Comparison of ENCODE assay signal across 8 cellular contexts in the genomic region with DNA sequence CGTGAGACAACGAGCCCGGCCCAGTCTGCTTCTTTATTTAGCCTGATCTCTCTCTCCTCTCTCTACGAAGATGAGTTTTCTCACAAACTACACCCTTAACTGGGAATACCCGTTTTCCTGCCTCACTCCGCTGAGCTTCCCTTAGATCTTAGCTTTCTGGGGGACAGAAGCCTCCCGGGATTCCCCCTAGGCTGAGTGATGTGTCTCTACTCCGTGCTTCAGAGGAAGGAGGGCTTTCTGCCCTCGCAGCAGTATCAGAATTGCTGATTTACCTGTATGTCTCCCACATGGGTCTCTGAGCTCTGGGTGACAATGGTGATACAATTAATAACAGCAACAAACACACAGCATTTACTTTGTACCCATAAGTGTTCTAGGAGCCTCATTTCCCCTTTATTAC. TPM values are rescaled to one million over a fixed set of nuclear protein-coding genes. Genes with fewer than 3 reads are reported as not detected.
A peak's percentile ranks its signal among the peaks of the same experiment; 100 is the strongest.
DNase-seq lines count a peak whose midpoint lies in the region; ATAC-seq and TF ChIP-seq lines count a peak whose summit lies in the region.

No MANE protein-coding gene starts in this region.

- H3K27ac ChIP-seq in A673 (ENCODE audit: low read depth, low read length, poor library complexity, severe bottlenecking) = peak overlapping the region; percentile 84
- H3K27ac ChIP-seq in Panc1 (ENCODE audit: low read length) = peak overlapping the region; percentile 82
- no peak overlapping the region for H3K27ac ChIP-seq in skeletal muscle tissue (ENCODE audit: low read depth, low read length)

- H3K27me3 ChIP-seq in A673 (replicated peaks; ENCODE audit: insufficient read depth, low read depth, low read length, poor library complexity) (no peaks in the 10 kb centered on the region), Panc1 (ENCODE audit: control insufficient read depth, insufficient read depth, low read length) (no peaks in the 10 kb centered on the region), skeletal muscle tissue (ENCODE audit: control insufficient read depth in 3 of 3, insufficient read depth in 3 of 3, low read length in 3 of 3) (no peaks in the 10 kb centered on the region)

- TF ChIP-seq CTCF in A673 (conservative IDR thresholded peaks at IDR 0.05; ENCODE audit: low read depth, low read length) = no peak
- TF ChIP-seq CTCF in GM20000 (IDR thresholded peaks at IDR 0.05; ENCODE audit: extremely low read depth, missing control alignments) = no peak
- no peak for TF ChIP-seq CTCF in Panc1 (IDR thresholded peaks at IDR 0.05)

- peak overlapping the region; percentile 65 to 81 (median 70) for H3K9ac ChIP-seq in skeletal muscle tissue (ENCODE audit: low read depth in 1 of 3, low read length in 3 of 3)

- POLR2A ChIA-PET in A673 (lab: Charles Lee; ENCODE audit: low non-redundant PET) (no interaction called here), Panc1 (lab: Charles Lee) (no interaction called here)

- peaks cover 18% of the 10 kb centered on the region for H3K36me3 ChIP-seq in A673 (ENCODE audit: insufficient read depth, low read length, poor library complexity, severe bottlenecking)
- H3K36me3 ChIP-seq in Panc1 (ENCODE audit: control insufficient read depth, insufficient read depth, low read length) = no peaks in the 10 kb centered on the region
- H3K36me3 ChIP-seq in skeletal muscle tissue (ENCODE audit: control insufficient read depth in 3 of 3, insufficient read depth in 3 of 3, low read length in 3 of 3) = peaks cover 10 to 20% (median 13%) of the 10 kb centered on the region in 3 donors

- DNase-seq in A673 (ENCODE audit: low spot score) (no peak), GM20000 (ENCODE audit: low spot score) (peak; percentile 69), Panc1 (ENCODE audit: low read depth, low spot score) (no peak), HT-29 (ENCODE audit: low spot score) (no peak), iPS-NIHi7 (ENCODE audit: extremely low spot score) (no peak)

- TSS peak; percentile 48 for BruUV-seq in A673 (replicated peaks; lab: Mats Ljungman, UMichigan)
- BruUV-seq in Panc1 (replicated peaks; lab: Mats Ljungman, UMichigan) = TSS peak; percentile 84

- CTCF ChIA-PET in A673 (lab: Charles Lee) = no interaction called here
- CTCF ChIA-PET in Panc1 (lab: Charles Lee) = interaction anchor here (0.6 kb wide), 1 partner anchor 116 kb away, joined by 3 read pairs; no protein-coding TSS in a partner anchor

- intact Hi-C loops in A673 (cut with micrococcal nuclease; ENCODE audit: unreplicated experiment) (no loop called here), Panc1 (cut with micrococcal nuclease; ENCODE audit: unreplicated experiment) (no loop called here)

- H3K4me3 ChIP-seq in A673 (ENCODE audit: low read depth, low read length, poor library complexity, severe bottlenecking) = peak overlapping the region; percentile 93
- peak overlapping the region; percentile 62 to 63 for H3K4me3 ChIP-seq in Panc1 (ENCODE audit: low read depth in 2 of 2, low read length in 2 of 2)
- peak overlapping the region; percentile 83 to 85 (median 84) for H3K4me3 ChIP-seq in skeletal muscle tissue (ENCODE audit: low read length in 3 of 3)

- no peaks in the 10 kb centered on the region for H3K9me3 ChIP-seq in A673 (ENCODE audit: low read depth, low read length, poor library complexity, severe bottlenecking)
- H3K9me3 ChIP-seq in Panc1 (ENCODE audit: control insufficient read depth, insufficient read depth, low read depth, low read length) = peaks cover 1% of the 10 kb centered on the region; the same call in 1 of the 2 replicates
- no peaks in the 10 kb centered on the region for H3K9me3 ChIP-seq in skeletal muscle tissue (ENCODE audit: control insufficient read depth in 3 of 3, low read length in 3 of 3)

- H3K4me1 ChIP-seq in A673 (ENCODE audit: insufficient read depth, low read length, poor library complexity, severe bottlenecking) (no peaks in the 10 kb centered on the region), Panc1 (ENCODE audit: control insufficient read depth, insufficient read depth, low read length) (peaks cover 10% of the 10 kb centered on the region), skeletal muscle tissue (ENCODE audit: control insufficient read depth in 3 of 3, insufficient read depth in 3 of 3, low read length in 3 of 3) (peaks cover 6 to 15% (median 7%) of the 10 kb centered on the region in 3 donors)

- in situ Hi-C loops in Panc1 (cut with HindIII; ENCODE audit: low pct_unique_long_range_greater_than_20kb, low sequenced_read_pairs) = no loop called here

- no peak for ATAC-seq in Panc1
- peak; percentile 19 for ATAC-seq in esophagus mucosa
- ATAC-seq in HG02678 (IDR thresholded peaks at IDR 0.05; ENCODE audit: unreplicated experiment) = no peak

RNA-seq across cellular contexts. Expression of a gene that starts 1.0 kb away (rescaled TPM):
- total RNA-seq in A673 (2021) = 50.1 and 50.3 TPM in 2 replicates
- 41.6 TPM for total RNA-seq in Panc1 (2021; ENCODE audit: unreplicated experiment)
- polyA plus RNA-seq in Panc1 (2012; ENCODE audit: insufficient read length) = 52.1 TPM
- total RNA-seq in esophagus mucosa = 26.5 TPM
- 23.5 TPM for total RNA-seq in skeletal muscle tissue
- total RNA-seq in HT-29 (2014; rRNA removed; shearing (Covaris generic)) = 44.1 and 45.5 TPM in 2 replicates

RNA-seq across cellular contexts. Expression of a gene that starts 29.2 kb away (rescaled TPM):
- not detected in 2 replicates for total RNA-seq in A673 (2021)
- total RNA-seq in Panc1 (2021; ENCODE audit: unreplicated experiment) = not detected
- not detected for polyA plus RNA-seq in Panc1 (2012; ENCODE audit: insufficient read length)
- not detected for total RNA-seq in esophagus mucosa
- total RNA-seq in skeletal muscle tissue = not detected
- total RNA-seq in HT-29 (2014; rRNA removed; shearing (Covaris generic)) = not detected in 2 replicates

RNA-seq across cellular contexts. Expression of a gene that starts 43.0 kb away (rescaled TPM):
- not detected in 2 replicates for total RNA-seq in A673 (2021)
- total RNA-seq in Panc1 (2021; ENCODE audit: unreplicated experiment) = 0.10 TPM
- polyA plus RNA-seq in Panc1 (2012; ENCODE audit: insufficient read length) = 0.17 TPM
- 1.6 TPM for total RNA-seq in esophagus mucosa
- total RNA-seq in skeletal muscle tissue = 5.7 TPM
- not detected in 2 replicates for total RNA-seq in HT-29 (2014; rRNA removed; shearing (Covaris generic))

RNA-seq across cellular contexts. Expression of a gene that starts 47.0 kb away (rescaled TPM):
- 0.26 TPM in 1 of 2 replicates, not detected in the other for total RNA-seq in A673 (2021)
- total RNA-seq in Panc1 (2021; ENCODE audit: unreplicated experiment) = 0.57 TPM
- polyA plus RNA-seq in Panc1 (2012; ENCODE audit: insufficient read length) = 0.63 TPM
- total RNA-seq in esophagus mucosa = 0.08 TPM
- under 0.01 TPM for total RNA-seq in skeletal muscle tissue
- total RNA-seq in HT-29 (2014; rRNA removed; shearing (Covaris generic)) = not detected in 2 replicates
